16 cellular contexts compared by ENCODE assay signal in genomic region chr2:156326488-156326887, GRCh38.
"Had no signal": no experiment of that assay in that cellular context is flagged by ENCODE, and none has a peak within 500 bp of the region (broad histone marks: within the 10 kb centered on the region; RNA-seq: fewer than 3 reads in every experiment).

No MANE protein-coding gene starts in this region.

- H3K4me3 Mint-ChIP-seq: activated naive CD8-positive, alpha-beta T cell had no signal

- DNase-seq: activated CD4-positive, CD25-positive, alpha-beta regulatory T cell treated with anti-CD3 and anti-CD28 coated beads, Interleukin-2, amount 50 U/mL, for 72 hours; amygdala; caudate nucleus; colonic mucosa; foreskin melanocyte; kidney glomerular epithelial cell; left ventricle myocardium superior; mucosa of descending colon; ovary; sigmoid colon; stimulated activated CD4-positive, alpha-beta T cell treated with anti-CD3 and anti-CD28 coated beads, Interleukin-4, amount 100 ng/mL, for 4 hours; stimulated activated naive CD4-positive, alpha-beta T cell treated with Interleukin-2 at 50 U/mL for 16 hours; uterus had no signal

- H3K4me3 ChIP-seq: colonic mucosa, mucosa of descending colon, ovary, sigmoid colon, uterus had no signal

- H3K36me3 ChIP-seq: colonic mucosa, ovary, uterus had no signal

- H3K27me3 ChIP-seq: colonic mucosa, ovary had no signal

- H3K9me3 ChIP-seq: colonic mucosa, mucosa of descending colon, ovary, sigmoid colon, tibial nerve, uterus had no signal

- H3K4me1 ChIP-seq: colonic mucosa, uterus had no signal

- H3K27ac ChIP-seq: colonic mucosa, ovary, sigmoid colon, uterus had no signal

- ATAC-seq: left ventricle myocardium superior; mucosa of descending colon; naive thymus-derived CD4-positive, alpha-beta T cell had no signal

- H3K27ac Mint-ChIP-seq: activated naive CD8-positive, alpha-beta T cell had no signal
